Comparison of ENCODE assay signal across 1 cellular context in the genomic region with DNA sequence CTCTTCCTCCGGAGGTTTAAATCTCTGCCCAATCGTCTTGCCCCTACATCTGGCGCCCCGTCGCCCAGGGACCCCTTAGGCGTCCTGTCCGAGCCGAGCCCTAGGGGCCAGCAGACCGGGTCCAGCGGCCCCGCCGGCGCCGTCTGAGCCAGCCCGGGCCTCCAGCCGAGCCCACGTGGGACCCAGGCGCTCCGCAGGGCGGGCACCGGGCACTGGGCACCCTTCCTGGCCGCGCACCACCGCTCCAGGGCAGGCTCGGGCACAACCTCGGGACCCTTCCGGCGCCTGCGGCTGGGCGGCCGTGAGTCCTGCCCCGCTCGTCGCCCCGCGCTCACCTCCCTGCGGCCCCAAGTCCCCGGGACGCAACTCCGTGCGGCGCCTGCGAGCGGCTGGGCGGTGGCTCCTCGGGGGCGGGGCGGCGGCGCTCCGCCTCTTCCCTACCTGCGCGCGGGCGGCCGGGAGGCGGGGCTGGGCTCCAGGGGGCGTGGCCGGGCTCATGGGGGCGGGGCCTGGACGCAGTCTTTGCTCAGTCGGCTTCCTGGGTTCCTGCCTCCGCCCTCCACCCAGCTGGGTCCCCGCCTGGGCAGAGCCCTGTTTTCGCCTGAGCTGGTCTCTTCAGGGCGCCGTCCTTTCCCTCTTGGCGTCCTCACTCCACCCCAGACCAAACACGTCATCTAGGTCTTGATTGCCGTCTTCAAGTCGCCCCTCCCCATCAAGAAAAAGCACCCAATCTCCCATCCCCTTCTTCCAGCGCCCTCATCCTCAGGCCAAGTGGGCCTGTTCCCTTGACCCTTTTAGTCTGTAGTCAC.
TF ChIP-seq lines count a peak whose summit lies in the region.

A gene (minus strand): TSS at position 406 of the 809 bp plus-strand sequence. CDS start 19,899 bp downstream, outside the sequence.

TF ChIP-seq in GM12878, 131 proteins besides CTCF, POLR2A, EP300 and RAD21 (continued from another document and continues in another):
- TF ChIP-seq, protein P1, sequence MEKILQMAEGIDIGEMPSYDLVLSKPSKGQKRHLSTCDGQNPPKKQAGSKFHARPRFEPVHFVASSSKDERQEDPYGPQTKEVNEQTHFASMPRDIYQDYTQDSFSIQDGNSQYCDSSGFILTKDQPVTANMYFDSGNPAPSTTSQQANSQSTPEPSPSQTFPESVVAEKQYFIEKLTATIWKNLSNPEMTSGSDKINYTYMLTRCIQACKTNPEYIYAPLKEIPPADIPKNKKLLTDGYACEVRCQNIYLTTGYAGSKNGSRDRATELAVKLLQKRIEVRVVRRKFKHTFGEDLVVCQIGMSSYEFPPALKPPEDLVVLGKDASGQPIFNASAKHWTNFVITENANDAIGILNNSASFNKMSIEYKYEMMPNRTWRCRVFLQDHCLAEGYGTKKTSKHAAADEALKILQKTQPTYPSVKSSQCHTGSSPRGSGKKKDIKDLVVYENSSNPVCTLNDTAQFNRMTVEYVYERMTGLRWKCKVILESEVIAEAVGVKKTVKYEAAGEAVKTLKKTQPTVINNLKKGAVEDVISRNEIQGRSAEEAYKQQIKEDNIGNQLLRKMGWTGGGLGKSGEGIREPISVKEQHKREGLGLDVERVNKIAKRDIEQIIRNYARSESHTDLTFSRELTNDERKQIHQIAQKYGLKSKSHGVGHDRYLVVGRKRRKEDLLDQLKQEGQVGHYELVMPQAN (conservative IDR thresholded peaks at IDR 0.05) = peak; percentile 95
- TF ChIP-seq IKZF2 (IDR thresholded peaks at IDR 0.05) = no peak
- TF ChIP-seq SP1 (IDR thresholded peaks at IDR 0.05; ENCODE audit: low read depth, low read length) = no peak
- TF ChIP-seq, protein P2, sequence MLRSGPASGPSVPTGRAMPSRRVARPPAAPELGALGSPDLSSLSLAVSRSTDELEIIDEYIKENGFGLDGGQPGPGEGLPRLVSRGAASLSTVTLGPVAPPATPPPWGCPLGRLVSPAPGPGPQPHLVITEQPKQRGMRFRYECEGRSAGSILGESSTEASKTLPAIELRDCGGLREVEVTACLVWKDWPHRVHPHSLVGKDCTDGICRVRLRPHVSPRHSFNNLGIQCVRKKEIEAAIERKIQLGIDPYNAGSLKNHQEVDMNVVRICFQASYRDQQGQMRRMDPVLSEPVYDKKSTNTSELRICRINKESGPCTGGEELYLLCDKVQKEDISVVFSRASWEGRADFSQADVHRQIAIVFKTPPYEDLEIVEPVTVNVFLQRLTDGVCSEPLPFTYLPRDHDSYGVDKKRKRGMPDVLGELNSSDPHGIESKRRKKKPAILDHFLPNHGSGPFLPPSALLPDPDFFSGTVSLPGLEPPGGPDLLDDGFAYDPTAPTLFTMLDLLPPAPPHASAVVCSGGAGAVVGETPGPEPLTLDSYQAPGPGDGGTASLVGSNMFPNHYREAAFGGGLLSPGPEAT (IDR thresholded peaks at IDR 0.05; ENCODE audit: low read depth) = peak; percentile 14; the same call in 1 of the 2 replicates
- TF ChIP-seq, protein P3, sequence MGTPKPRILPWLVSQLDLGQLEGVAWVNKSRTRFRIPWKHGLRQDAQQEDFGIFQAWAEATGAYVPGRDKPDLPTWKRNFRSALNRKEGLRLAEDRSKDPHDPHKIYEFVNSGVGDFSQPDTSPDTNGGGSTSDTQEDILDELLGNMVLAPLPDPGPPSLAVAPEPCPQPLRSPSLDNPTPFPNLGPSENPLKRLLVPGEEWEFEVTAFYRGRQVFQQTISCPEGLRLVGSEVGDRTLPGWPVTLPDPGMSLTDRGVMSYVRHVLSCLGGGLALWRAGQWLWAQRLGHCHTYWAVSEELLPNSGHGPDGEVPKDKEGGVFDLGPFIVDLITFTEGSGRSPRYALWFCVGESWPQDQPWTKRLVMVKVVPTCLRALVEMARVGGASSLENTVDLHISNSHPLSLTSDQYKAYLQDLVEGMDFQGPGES (IDR thresholded peaks at IDR 0.05) = no peak
- TF ChIP-seq, protein P4, sequence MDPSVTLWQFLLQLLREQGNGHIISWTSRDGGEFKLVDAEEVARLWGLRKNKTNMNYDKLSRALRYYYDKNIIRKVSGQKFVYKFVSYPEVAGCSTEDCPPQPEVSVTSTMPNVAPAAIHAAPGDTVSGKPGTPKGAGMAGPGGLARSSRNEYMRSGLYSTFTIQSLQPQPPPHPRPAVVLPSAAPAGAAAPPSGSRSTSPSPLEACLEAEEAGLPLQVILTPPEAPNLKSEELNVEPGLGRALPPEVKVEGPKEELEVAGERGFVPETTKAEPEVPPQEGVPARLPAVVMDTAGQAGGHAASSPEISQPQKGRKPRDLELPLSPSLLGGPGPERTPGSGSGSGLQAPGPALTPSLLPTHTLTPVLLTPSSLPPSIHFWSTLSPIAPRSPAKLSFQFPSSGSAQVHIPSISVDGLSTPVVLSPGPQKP (IDR thresholded peaks at IDR 0.05; ENCODE audit: low read depth, low read length) = no peak
- no peak for TF ChIP-seq EZH2 (IDR thresholded peaks at IDR 0.05; ENCODE audit: borderline replicate concordance, control insufficient read depth, low read depth, low read length)
- no peak; the same call in 1 of the 2 replicates for TF ChIP-seq HCFC1 (IDR thresholded peaks at IDR 0.05; ENCODE audit: low read length)
- TF ChIP-seq, protein P5, sequence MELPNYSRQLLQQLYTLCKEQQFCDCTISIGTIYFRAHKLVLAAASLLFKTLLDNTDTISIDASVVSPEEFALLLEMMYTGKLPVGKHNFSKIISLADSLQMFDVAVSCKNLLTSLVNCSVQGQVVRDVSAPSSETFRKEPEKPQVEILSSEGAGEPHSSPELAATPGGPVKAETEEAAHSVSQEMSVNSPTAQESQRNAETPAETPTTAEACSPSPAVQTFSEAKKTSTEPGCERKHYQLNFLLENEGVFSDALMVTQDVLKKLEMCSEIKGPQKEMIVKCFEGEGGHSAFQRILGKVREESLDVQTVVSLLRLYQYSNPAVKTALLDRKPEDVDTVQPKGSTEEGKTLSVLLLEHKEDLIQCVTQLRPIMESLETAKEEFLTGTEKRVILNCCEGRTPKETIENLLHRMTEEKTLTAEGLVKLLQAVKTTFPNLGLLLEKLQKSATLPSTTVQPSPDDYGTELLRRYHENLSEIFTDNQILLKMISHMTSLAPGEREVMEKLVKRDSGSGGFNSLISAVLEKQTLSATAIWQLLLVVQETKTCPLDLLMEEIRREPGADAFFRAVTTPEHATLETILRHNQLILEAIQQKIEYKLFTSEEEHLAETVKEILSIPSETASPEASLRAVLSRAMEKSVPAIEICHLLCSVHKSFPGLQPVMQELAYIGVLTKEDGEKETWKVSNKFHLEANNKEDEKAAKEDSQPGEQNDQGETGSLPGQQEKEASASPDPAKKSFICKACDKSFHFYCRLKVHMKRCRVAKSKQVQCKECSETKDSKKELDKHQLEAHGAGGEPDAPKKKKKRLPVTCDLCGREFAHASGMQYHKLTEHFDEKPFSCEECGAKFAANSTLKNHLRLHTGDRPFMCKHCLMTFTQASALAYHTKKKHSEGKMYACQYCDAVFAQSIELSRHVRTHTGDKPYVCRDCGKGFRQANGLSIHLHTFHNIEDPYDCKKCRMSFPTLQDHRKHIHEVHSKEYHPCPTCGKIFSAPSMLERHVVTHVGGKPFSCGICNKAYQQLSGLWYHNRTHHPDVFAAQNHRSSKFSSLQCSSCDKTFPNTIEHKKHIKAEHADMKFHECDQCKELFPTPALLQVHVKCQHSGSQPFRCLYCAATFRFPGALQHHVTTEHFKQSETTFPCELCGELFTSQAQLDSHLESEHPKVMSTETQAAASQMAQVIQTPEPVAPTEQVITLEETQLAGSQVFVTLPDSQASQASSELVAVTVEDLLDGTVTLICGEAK (IDR thresholded peaks at IDR 0.05; ENCODE audit: borderline replicate concordance) = no peak
- peak; percentile 78 for TF ChIP-seq BACH1 (IDR thresholded peaks at IDR 0.05; ENCODE audit: borderline replicate concordance)
- no peak for TF ChIP-seq RAD51 (IDR thresholded peaks at IDR 0.05)
- TF ChIP-seq, protein P6, sequence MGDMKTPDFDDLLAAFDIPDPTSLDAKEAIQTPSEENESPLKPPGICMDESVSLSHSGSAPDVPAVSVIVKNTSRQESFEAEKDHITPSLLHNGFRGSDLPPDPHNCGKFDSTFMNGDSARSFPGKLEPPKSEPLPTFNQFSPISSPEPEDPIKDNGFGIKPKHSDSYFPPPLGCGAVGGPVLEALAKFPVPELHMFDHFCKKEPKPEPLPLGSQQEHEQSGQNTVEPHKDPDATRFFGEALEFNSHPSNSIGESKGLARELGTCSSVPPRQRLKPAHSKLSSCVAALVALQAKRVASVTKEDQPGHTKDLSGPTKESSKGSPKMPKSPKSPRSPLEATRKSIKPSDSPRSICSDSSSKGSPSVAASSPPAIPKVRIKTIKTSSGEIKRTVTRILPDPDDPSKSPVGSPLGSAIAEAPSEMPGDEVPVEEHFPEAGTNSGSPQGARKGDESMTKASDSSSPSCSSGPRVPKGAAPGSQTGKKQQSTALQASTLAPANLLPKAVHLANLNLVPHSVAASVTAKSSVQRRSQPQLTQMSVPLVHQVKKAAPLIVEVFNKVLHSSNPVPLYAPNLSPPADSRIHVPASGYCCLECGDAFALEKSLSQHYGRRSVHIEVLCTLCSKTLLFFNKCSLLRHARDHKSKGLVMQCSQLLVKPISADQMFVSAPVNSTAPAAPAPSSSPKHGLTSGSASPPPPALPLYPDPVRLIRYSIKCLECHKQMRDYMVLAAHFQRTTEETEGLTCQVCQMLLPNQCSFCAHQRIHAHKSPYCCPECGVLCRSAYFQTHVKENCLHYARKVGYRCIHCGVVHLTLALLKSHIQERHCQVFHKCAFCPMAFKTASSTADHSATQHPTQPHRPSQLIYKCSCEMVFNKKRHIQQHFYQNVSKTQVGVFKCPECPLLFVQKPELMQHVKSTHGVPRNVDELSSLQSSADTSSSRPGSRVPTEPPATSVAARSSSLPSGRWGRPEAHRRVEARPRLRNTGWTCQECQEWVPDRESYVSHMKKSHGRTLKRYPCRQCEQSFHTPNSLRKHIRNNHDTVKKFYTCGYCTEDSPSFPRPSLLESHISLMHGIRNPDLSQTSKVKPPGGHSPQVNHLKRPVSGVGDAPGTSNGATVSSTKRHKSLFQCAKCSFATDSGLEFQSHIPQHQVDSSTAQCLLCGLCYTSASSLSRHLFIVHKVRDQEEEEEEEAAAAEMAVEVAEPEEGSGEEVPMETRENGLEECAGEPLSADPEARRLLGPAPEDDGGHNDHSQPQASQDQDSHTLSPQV (IDR thresholded peaks at IDR 0.05) = peak; percentile 46; the same call in 1 of the 2 replicates
- TF ChIP-seq HDGF (IDR thresholded peaks at IDR 0.05) = peak; percentile 99
- TF ChIP-seq, protein P7, sequence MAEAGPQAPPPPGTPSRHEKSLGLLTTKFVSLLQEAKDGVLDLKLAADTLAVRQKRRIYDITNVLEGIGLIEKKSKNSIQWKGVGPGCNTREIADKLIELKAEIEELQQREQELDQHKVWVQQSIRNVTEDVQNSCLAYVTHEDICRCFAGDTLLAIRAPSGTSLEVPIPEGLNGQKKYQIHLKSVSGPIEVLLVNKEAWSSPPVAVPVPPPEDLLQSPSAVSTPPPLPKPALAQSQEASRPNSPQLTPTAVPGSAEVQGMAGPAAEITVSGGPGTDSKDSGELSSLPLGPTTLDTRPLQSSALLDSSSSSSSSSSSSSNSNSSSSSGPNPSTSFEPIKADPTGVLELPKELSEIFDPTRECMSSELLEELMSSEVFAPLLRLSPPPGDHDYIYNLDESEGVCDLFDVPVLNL (IDR thresholded peaks at IDR 0.05; ENCODE audit: low read depth, low read length) = no peak
- peak in 1 of 2 experiments; percentile 53; a peak in 2 of 3 replicates for TF ChIP-seq EGR1 (IDR thresholded peaks at IDR 0.05; ENCODE audit: borderline replicate concordance in 1 of 2, low read depth in 2 of 2, low read length in 2 of 2)
- TF ChIP-seq ESRRA (IDR thresholded peaks at IDR 0.05; ENCODE audit: low read length) = no peak
- TF ChIP-seq ZZZ3 (IDR thresholded peaks at IDR 0.05; ENCODE audit: control insufficient read depth, insufficient read length, low read depth) = no peak
- TF ChIP-seq ZBED1 (IDR thresholded peaks at IDR 0.05; ENCODE audit: borderline replicate concordance) = no peak
- TF ChIP-seq MEF2A (IDR thresholded peaks at IDR 0.05; ENCODE audit: insufficient read depth, low read depth, low read length) = no peak
- TF ChIP-seq POLR2AphosphoS5 (IDR thresholded peaks at IDR 0.05; ENCODE audit: low read length) = peak; percentile 57; the same call in 1 of the 2 replicates
- no peak for TF ChIP-seq ZNF274 (IDR thresholded peaks at IDR 0.05; ENCODE audit: insufficient read depth, insufficient read length)
- TF ChIP-seq, protein P8, sequence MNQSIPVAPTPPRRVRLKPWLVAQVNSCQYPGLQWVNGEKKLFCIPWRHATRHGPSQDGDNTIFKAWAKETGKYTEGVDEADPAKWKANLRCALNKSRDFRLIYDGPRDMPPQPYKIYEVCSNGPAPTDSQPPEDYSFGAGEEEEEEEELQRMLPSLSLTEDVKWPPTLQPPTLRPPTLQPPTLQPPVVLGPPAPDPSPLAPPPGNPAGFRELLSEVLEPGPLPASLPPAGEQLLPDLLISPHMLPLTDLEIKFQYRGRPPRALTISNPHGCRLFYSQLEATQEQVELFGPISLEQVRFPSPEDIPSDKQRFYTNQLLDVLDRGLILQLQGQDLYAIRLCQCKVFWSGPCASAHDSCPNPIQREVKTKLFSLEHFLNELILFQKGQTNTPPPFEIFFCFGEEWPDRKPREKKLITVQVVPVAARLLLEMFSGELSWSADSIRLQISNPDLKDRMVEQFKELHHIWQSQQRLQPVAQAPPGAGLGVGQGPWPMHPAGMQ (IDR thresholded peaks at IDR 0.05; ENCODE audit: borderline replicate concordance) = no peak
- no peak for TF ChIP-seq STAT1 (conservative IDR thresholded peaks at IDR 0.05)
- TF ChIP-seq WRNIP1 (IDR thresholded peaks at IDR 0.05; ENCODE audit: borderline replicate concordance, low read depth, low read length) = no peak
- no peak for TF ChIP-seq YBX1 (IDR thresholded peaks at IDR 0.05)
- TF ChIP-seq, protein P9, sequence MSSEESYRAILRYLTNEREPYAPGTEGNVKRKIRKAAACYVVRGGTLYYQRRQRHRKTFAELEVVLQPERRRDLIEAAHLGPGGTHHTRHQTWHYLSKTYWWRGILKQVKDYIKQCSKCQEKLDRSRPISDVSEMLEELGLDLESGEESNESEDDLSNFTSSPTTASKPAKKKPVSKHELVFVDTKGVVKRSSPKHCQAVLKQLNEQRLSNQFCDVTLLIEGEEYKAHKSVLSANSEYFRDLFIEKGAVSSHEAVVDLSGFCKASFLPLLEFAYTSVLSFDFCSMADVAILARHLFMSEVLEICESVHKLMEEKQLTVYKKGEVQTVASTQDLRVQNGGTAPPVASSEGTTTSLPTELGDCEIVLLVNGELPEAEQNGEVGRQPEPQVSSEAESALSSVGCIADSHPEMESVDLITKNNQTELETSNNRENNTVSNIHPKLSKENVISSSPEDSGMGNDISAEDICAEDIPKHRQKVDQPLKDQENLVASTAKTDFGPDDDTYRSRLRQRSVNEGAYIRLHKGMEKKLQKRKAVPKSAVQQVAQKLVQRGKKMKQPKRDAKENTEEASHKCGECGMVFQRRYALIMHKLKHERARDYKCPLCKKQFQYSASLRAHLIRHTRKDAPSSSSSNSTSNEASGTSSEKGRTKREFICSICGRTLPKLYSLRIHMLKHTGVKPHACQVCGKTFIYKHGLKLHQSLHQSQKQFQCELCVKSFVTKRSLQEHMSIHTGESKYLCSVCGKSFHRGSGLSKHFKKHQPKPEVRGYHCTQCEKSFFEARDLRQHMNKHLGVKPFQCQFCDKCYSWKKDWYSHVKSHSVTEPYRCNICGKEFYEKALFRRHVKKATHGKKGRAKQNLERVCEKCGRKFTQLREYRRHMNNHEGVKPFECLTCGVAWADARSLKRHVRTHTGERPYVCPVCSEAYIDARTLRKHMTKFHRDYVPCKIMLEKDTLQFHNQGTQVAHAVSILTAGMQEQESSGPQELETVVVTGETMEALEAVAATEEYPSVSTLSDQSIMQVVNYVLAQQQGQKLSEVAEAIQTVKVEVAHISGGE (CRISPR knock-in tag; IDR thresholded peaks at IDR 0.05) = no peak
- TF ChIP-seq MYC (IDR thresholded peaks at IDR 0.05; ENCODE audit: insufficient read depth, insufficient read length, insufficient replicate concordance, low read length, severe bottlenecking) = no peak
- TF ChIP-seq CHD2 (IDR thresholded peaks at IDR 0.05; ENCODE audit: borderline replicate concordance, low read depth, low read length) = no peak
- no peak for TF ChIP-seq MTA2 (IDR thresholded peaks at IDR 0.05; ENCODE audit: low read depth)
- TF ChIP-seq NBN (IDR thresholded peaks at IDR 0.05) = peak; percentile 74
- no peak for TF ChIP-seq KAT2A (conservative IDR thresholded peaks at IDR 0.05; ENCODE audit: control insufficient read depth, low read depth, low read length)
- TF ChIP-seq ETV6 (conservative IDR thresholded peaks at IDR 0.05 in 1 of 2, IDR thresholded peaks at IDR 0.05 in 1 of 2; ENCODE audit: borderline replicate concordance in 1 of 2, low read depth in 1 of 2) = no peak
